In the genomic region with DNA sequence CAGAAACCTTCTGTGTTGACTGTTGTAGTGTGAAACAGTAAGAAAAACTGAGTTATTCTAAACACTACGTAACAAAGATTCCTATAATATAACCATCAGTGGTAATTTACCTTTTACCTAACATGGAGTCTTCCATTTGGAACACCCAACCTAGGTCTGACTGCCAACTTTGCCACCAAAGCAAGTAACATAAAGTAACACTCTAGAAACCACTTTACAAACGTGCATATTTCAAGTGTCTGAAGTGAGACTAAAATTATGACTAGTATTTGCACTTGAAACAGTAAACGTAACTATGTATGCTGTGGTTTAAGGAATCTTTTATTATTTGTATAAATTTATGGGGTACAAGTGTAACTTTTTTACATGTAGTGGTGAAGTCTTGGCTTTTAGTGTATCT, we compare ENCODE assay signal across 18 cellular contexts.
DNase-seq lines count a peak whose midpoint lies in the region; ATAC-seq and TF ChIP-seq lines count a peak whose summit lies in the region.
"Had no signal": no experiment of that assay in that cellular context is flagged by ENCODE, and none has a peak within 500 bp of the region (broad histone marks: within the 10 kb centered on the region; RNA-seq: fewer than 3 reads in every experiment).

No MANE protein-coding gene starts in this region.

- peaks cover 0 to 35% of the 10 kb centered on the region in 2 donors for H3K36me3 ChIP-seq in vagina

- POLR2A ChIA-PET in activated CD4-positive, alpha-beta T cell treated with anti-CD3 and anti-CD28 coated beads, Interleukin-2, amount 10 ng/mL, durations not matched to agents 7 days and 5 days (lab: Charles Lee): no interaction called here
- POLR2A ChIA-PET in CD4-positive, alpha-beta T cell (lab: Charles Lee): interaction anchor here (1.2 kb wide), 1 partner anchor 98 kb away, joined by 3 read pairs; no protein-coding TSS in a partner anchor
- POLR2A ChIA-PET in WTC11 (lab: Charles Lee): no interaction called here
- POLR2A ChIA-PET in naive thymus-derived CD8-positive, alpha-beta T cell (lab: Charles Lee): interaction anchor here (1.2 to 3.2 kb wide), 2 partner anchors 11 to 44 kb away, joined by 4 to 10 read pairs; no protein-coding TSS in a partner anchor

- peaks cover 16% of the 10 kb centered on the region for H3K4me1 Mint-ChIP-seq in activated CD4-positive, alpha-beta T cell treated with anti-CD3 and anti-CD28 coated beads, Interleukin-2, amount 10 ng/mL, durations not matched to agents 7 days and 5 days
- H3K4me1 Mint-ChIP-seq in activated CD4-positive, alpha-beta T cell treated with anti-CD3 and anti-CD28 coated beads, Interleukin-2, amount 10 ng/mL, durations not matched to agents 24 days and 14 days: peaks cover 7% of the 10 kb centered on the region
- H3K4me1 Mint-ChIP-seq in CD4-positive, alpha-beta T cell (ENCODE audit: low read depth): peaks cover 53% of the 10 kb centered on the region
- H3K4me1 Mint-ChIP-seq in WTC11: peaks cover 71% of the 10 kb centered on the region
- H3K4me1 Mint-ChIP-seq in naive thymus-derived CD8-positive, alpha-beta T cell: peaks cover 16 to 55% (median 36%) of the 10 kb centered on the region in 4 donors
- peaks cover 46% of the 10 kb centered on the region for H3K4me1 Mint-ChIP-seq in mesothelial cell of epicardium

- peak overlapping the region; percentile 55 for H3K27ac Mint-ChIP-seq in activated CD4-positive, alpha-beta T cell treated with anti-CD3 and anti-CD28 coated beads, Interleukin-2, amount 10 ng/mL, durations not matched to agents 7 days and 5 days
- no peak overlapping the region for H3K27ac Mint-ChIP-seq in activated CD4-positive, alpha-beta T cell treated with anti-CD3 and anti-CD28 coated beads, Interleukin-2, amount 10 ng/mL, durations not matched to agents 24 days and 14 days
- H3K27ac Mint-ChIP-seq in CD4-positive, alpha-beta T cell: peak overlapping the region; percentile 69
- H3K27ac Mint-ChIP-seq in WTC11 (peak overlapping the region; percentile 61; the same call in 1 of the 2 replicates), mesothelial cell of epicardium (no peak overlapping the region)
- H3K27ac Mint-ChIP-seq in naive thymus-derived CD8-positive, alpha-beta T cell: peak overlapping the region in 8 of 10 donors; percentile 34 to 89 (median 72)

- H3K27me3 ChIP-seq in CD4-positive, alpha-beta T cell (ENCODE audit: control insufficient read depth, insufficient read depth, low read length): no peaks in the 10 kb centered on the region
- no peaks in the 10 kb centered on the region for H3K27me3 ChIP-seq in vagina

- intact Hi-C loops in activated CD4-positive, alpha-beta T cell treated with anti-CD3 and anti-CD28 coated beads, Interleukin-2, amount 10 ng/mL, durations not matched to agents 24 days and 14 days (cut with micrococcal nuclease): no loop called here
- intact Hi-C loops in CD4-positive, alpha-beta T cell (cut with DNase I, micrococcal nuclease): no loop called here
- intact Hi-C loops in vagina (cut with DNase I): no loop called here

- H3K4me1 ChIP-seq in vagina: no peaks in the 10 kb centered on the region

- ATAC-seq in CD4-positive, alpha-beta T cell (ENCODE audit: poor library complexity): no peak
- no peak for ATAC-seq in WTC11
- no peak for ATAC-seq in naive thymus-derived CD8-positive, alpha-beta T cell
- ATAC-seq: Panc1 had no signal

- H3K4me3 ChIP-seq in vagina: no peak overlapping the region

- CTCF ChIA-PET in activated CD4-positive, alpha-beta T cell treated with anti-CD3 and anti-CD28 coated beads, Interleukin-2, amount 10 ng/mL, durations not matched to agents 7 days and 5 days (lab: Charles Lee): no interaction called here
- CTCF ChIA-PET in CD4-positive, alpha-beta T cell (lab: Charles Lee): no interaction called here
- CTCF ChIA-PET in WTC11 (lab: Charles Lee): interaction anchor here (1.1 kb wide), 1 partner anchor 77 kb away, joined by 3 read pairs; no protein-coding TSS in a partner anchor

- no peak overlapping the region for H3K27ac ChIP-seq in CD4-positive, alpha-beta T cell (ENCODE audit: low read depth, low read length)
- H3K27ac ChIP-seq in vagina: no peak overlapping the region
- H3K27ac ChIP-seq: C4-2B had no signal

- H3K4me3 Mint-ChIP-seq in activated CD4-positive, alpha-beta T cell treated with anti-CD3 and anti-CD28 coated beads, Interleukin-2, amount 10 ng/mL, durations not matched to agents 7 days and 5 days: no peak overlapping the region
- no peak overlapping the region for H3K4me3 Mint-ChIP-seq in activated CD4-positive, alpha-beta T cell treated with anti-CD3 and anti-CD28 coated beads, Interleukin-2, amount 10 ng/mL, durations not matched to agents 24 days and 14 days
- H3K4me3 Mint-ChIP-seq in CD4-positive, alpha-beta T cell: no peak overlapping the region
- no peak overlapping the region for H3K4me3 Mint-ChIP-seq in WTC11
- peak overlapping the region in 1 of 10 donors; percentile 10 for H3K4me3 Mint-ChIP-seq in naive thymus-derived CD8-positive, alpha-beta T cell
- no peak overlapping the region for H3K4me3 Mint-ChIP-seq in mesothelial cell of epicardium

- no peaks in the 10 kb centered on the region for H3K27me3 Mint-ChIP-seq in activated CD4-positive, alpha-beta T cell treated with anti-CD3 and anti-CD28 coated beads, Interleukin-2, amount 10 ng/mL, durations not matched to agents 7 days and 5 days
- no peaks in the 10 kb centered on the region for H3K27me3 Mint-ChIP-seq in activated CD4-positive, alpha-beta T cell treated with anti-CD3 and anti-CD28 coated beads, Interleukin-2, amount 10 ng/mL, durations not matched to agents 24 days and 14 days
- no peaks in the 10 kb centered on the region for H3K27me3 Mint-ChIP-seq in CD4-positive, alpha-beta T cell
- H3K27me3 Mint-ChIP-seq in WTC11 (ENCODE audit: low read depth) (no peaks in the 10 kb centered on the region), mesothelial cell of epicardium (ENCODE audit: low read depth) (no peaks in the 10 kb centered on the region)
- H3K27me3 Mint-ChIP-seq in naive thymus-derived CD8-positive, alpha-beta T cell: no peaks in the 10 kb centered on the region

- H3K36me3 Mint-ChIP-seq in activated CD4-positive, alpha-beta T cell treated with anti-CD3 and anti-CD28 coated beads, Interleukin-2, amount 10 ng/mL, durations not matched to agents 7 days and 5 days (ENCODE audit: low read depth): peaks cover 88% of the 10 kb centered on the region
- H3K36me3 Mint-ChIP-seq in activated CD4-positive, alpha-beta T cell treated with anti-CD3 and anti-CD28 coated beads, Interleukin-2, amount 10 ng/mL, durations not matched to agents 24 days and 14 days (ENCODE audit: low read depth): peaks cover 78% of the 10 kb centered on the region
- H3K36me3 Mint-ChIP-seq in CD4-positive, alpha-beta T cell (ENCODE audit: low read depth): peaks cover 95% of the 10 kb centered on the region
- H3K36me3 Mint-ChIP-seq in WTC11 (peaks cover 66% of the 10 kb centered on the region), mesothelial cell of epicardium (peaks cover 44% of the 10 kb centered on the region)
- H3K36me3 Mint-ChIP-seq in naive thymus-derived CD8-positive, alpha-beta T cell: peaks cover 18 to 97% (median 69%) of the 10 kb centered on the region in 3 donors

- TF ChIP-seq CTCF in CD4-positive, alpha-beta T cell (IDR thresholded peaks at IDR 0.05): no peak
- TF ChIP-seq CTCF in WTC11 (IDR thresholded peaks at IDR 0.05): no peak
- TF ChIP-seq CTCF in mesothelial cell of epicardium (IDR thresholded peaks at IDR 0.05; ENCODE audit: unreplicated experiment): no peak
- no peak for TF ChIP-seq CTCF in vagina (IDR thresholded peaks at IDR 0.05)

- peaks cover 2% of the 10 kb centered on the region for H3K9me3 Mint-ChIP-seq in activated CD4-positive, alpha-beta T cell treated with anti-CD3 and anti-CD28 coated beads, Interleukin-2, amount 10 ng/mL, durations not matched to agents 7 days and 5 days
- peaks cover 5% of the 10 kb centered on the region for H3K9me3 Mint-ChIP-seq in activated CD4-positive, alpha-beta T cell treated with anti-CD3 and anti-CD28 coated beads, Interleukin-2, amount 10 ng/mL, durations not matched to agents 24 days and 14 days
- no peaks in the 10 kb centered on the region for H3K9me3 Mint-ChIP-seq in CD4-positive, alpha-beta T cell
- H3K9me3 Mint-ChIP-seq in WTC11 (peaks cover 3% of the 10 kb centered on the region), mesothelial cell of epicardium (peaks cover 25% of the 10 kb centered on the region)
- no peaks in the 10 kb centered on the region for H3K9me3 Mint-ChIP-seq in naive thymus-derived CD8-positive, alpha-beta T cell

- H3K9me3 ChIP-seq in CD4-positive, alpha-beta T cell (ENCODE audit: control insufficient read depth, low read length): no peaks in the 10 kb centered on the region
- H3K9me3 ChIP-seq in vagina: no peaks in the 10 kb centered on the region

- no peak for TF ChIP-seq POLR2A in vagina (IDR thresholded peaks at IDR 0.05)

- no peak for DNase-seq in activated CD4-positive, alpha-beta T cell treated with anti-CD3 and anti-CD28 coated beads, Interleukin-2, amount 10 ng/mL, durations not matched to agents 7 days and 5 days
- no peak for DNase-seq in activated CD4-positive, alpha-beta T cell treated with anti-CD3 and anti-CD28 coated beads, Interleukin-2, amount 10 ng/mL, durations not matched to agents 24 days and 14 days
- DNase-seq in CD4-positive, alpha-beta T cell: no peak
- no peak for DNase-seq in WTC11 (ENCODE audit: low spot score)
- DNase-seq in naive thymus-derived CD8-positive, alpha-beta T cell: no peak
- no peak for DNase-seq in mesothelial cell of epicardium (ENCODE audit: low spot score in 2 of 2, unreplicated experiment in 2 of 2)
- no peak for DNase-seq in vagina (ENCODE audit: extremely low spot score in 2 of 2)
- DNase-seq: 8988T; Kasumi-1; NCI-H1694; NCI-H2081; NCI-H2171; NCI-H345; NCI-H524; NCI-H774; NK-92 treated with Interleukin-12 subunit alpha and Interleukin-12 subunit beta, amount 100 ng/mL, for 24 hours had no signal

TF ChIP-seq in WTC11, 78 proteins besides CTCF, POLR2A, EP300 and RAD21 (continues in another document):
- no peak for TF ChIP-seq NR1H2 (CRISPR knock-in tag; IDR thresholded peaks at IDR 0.05)
- TF ChIP-seq FOXJ3 (CRISPR knock-in tag; IDR thresholded peaks at IDR 0.05; ENCODE audit: borderline replicate concordance): no peak
- no peak for TF ChIP-seq JUN (CRISPR knock-in tag; IDR thresholded peaks at IDR 0.05)
- TF ChIP-seq, protein P1, sequence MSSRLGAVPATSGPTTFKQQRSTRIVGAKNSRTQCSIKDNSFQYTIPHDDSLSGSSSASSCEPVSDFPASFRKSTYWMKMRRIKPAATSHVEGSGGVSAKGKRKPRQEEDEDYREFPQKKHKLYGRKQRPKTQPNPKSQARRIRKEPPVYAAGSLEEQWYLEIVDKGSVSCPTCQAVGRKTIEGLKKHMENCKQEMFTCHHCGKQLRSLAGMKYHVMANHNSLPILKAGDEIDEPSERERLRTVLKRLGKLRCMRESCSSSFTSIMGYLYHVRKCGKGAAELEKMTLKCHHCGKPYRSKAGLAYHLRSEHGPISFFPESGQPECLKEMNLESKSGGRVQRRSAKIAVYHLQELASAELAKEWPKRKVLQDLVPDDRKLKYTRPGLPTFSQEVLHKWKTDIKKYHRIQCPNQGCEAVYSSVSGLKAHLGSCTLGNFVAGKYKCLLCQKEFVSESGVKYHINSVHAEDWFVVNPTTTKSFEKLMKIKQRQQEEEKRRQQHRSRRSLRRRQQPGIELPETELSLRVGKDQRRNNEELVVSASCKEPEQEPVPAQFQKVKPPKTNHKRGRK (CRISPR knock-in tag; IDR thresholded peaks at IDR 0.05; ENCODE audit: borderline replicate concordance): no peak

Comparison
In these comparisons a context has a peak if more than half of its experiments do, and no peak if none do; other contexts are left out.
1. H3K27ac Mint-ChIP-seq: peak in activated CD4-positive, alpha-beta T cell treated with anti-CD3 and anti-CD28 coated beads, Interleukin-2, amount 10 ng/mL, durations not matched to agents 7 days and 5 days (single experiment), CD4-positive, alpha-beta T cell (single experiment), WTC11 (single experiment) and naive thymus-derived CD8-positive, alpha-beta T cell (8 of 10); none in activated CD4-positive, alpha-beta T cell treated with anti-CD3 and anti-CD28 coated beads, Interleukin-2, amount 10 ng/mL, durations not matched to agents 24 days and 14 days (single experiment) and mesothelial cell of epicardium (single experiment).
2. POLR2A ChIA-PET loops: an anchor here in CD4-positive, alpha-beta T cell (1.2 kb wide) and naive thymus-derived CD8-positive, alpha-beta T cell (1.2 to 3.2 kb wide); none called in activated CD4-positive, alpha-beta T cell treated with anti-CD3 and anti-CD28 coated beads, Interleukin-2, amount 10 ng/mL, durations not matched to agents 7 days and 5 days and WTC11.